ENCODE assay signal across 5 cellular contexts in genomic region chr6:31234101-31234500, GRCh38. TPM values are rescaled to one million over a fixed set of nuclear protein-coding genes. Genes with fewer than 3 reads are reported as not detected.
DNase-seq lines count a peak whose midpoint lies in the region; ATAC-seq, FAIRE-seq and TF ChIP-seq lines count a peak whose summit lies in the region.
"Not testable (repeated sequence)": the region's sequence is repeated elsewhere in the genome, so short reads cannot be mapped to it uniquely, and the experiment has no call there.

No MANE protein-coding gene starts in this region.

- not testable (repeated sequence) for TF ChIP-seq POLR2A in endothelial cell of umbilical vein (IDR thresholded peaks at IDR 0.05; ENCODE audit: low read depth, low read length)

- H3K4me1 Mint-ChIP-seq in GM23338, result peaks cover 12% of the 10 kb centered on the region
- not testable (repeated sequence) for H3K4me1 Mint-ChIP-seq in activated CD4-positive, alpha-beta T cell treated with anti-CD3 and anti-CD28 coated beads, Interleukin-2, amount 10 ng/mL, durations not matched to agents 24 days and 14 days

- not testable (repeated sequence) for H3K36me3 ChIP-seq in GM23338 (ENCODE audit: insufficient read depth); SK-N-MC (ENCODE audit: insufficient read depth, low read length); endothelial cell of umbilical vein (ENCODE audit: control insufficient read depth in 2 of 2, extremely low read depth in 1 of 2, insufficient read depth in 2 of 2, low read length in 2 of 2)

- H3K27me3 ChIP-seq in GM23338 (ENCODE audit: insufficient read depth), result not testable (repeated sequence)
- peaks cover 18 to 23% of the 10 kb centered on the region in 2 experiments for H3K27me3 ChIP-seq in endothelial cell of umbilical vein (ENCODE audit: control insufficient read depth in 2 of 2, insufficient read depth in 2 of 2, low read length in 2 of 2)

- not testable (repeated sequence) for ATAC-seq in GM23338

- CTCF ChIA-PET in endothelial cell of umbilical vein (lab: Charles Lee), result interaction anchor here (0.7 to 1.9 kb wide), 8 partner anchors 12 to 141 kb away, joined by 3 to 12 read pairs (median 6); no protein-coding TSS in a partner anchor

- H4K20me1 ChIP-seq in GM23338 (replicated peaks; ENCODE audit: insufficient read depth); endothelial cell of umbilical vein (replicated peaks; ENCODE audit: control insufficient read depth, extremely low read depth, insufficient read depth, low read length): not testable (repeated sequence)

- dilution Hi-C loops in endothelial cell of umbilical vein (cut with MboI; ENCODE audit: extremely low pct_ligation_motif_present, low sequenced_read_pairs), result not testable (repeated sequence)

- not testable (repeated sequence) for BruUV-seq in endothelial cell of umbilical vein (replicated peaks; lab: Mats Ljungman, UMichigan)

- not testable (repeated sequence) for H3K4me3 Mint-ChIP-seq in GM23338; activated CD4-positive, alpha-beta T cell treated with anti-CD3 and anti-CD28 coated beads, Interleukin-2, amount 10 ng/mL, durations not matched to agents 24 days and 14 days

- H3K27ac Mint-ChIP-seq in GM23338; activated CD4-positive, alpha-beta T cell treated with anti-CD3 and anti-CD28 coated beads, Interleukin-2, amount 10 ng/mL, durations not matched to agents 24 days and 14 days: not testable (repeated sequence)

- H3K27ac ChIP-seq in GM23338 (ENCODE audit: low read depth); endothelial cell of umbilical vein (ENCODE audit: insufficient read depth, low read depth, low read length): not testable (repeated sequence)
- H3K27ac ChIP-seq in SK-N-MC, result peak overlapping the region; percentile 27; the same call in 1 of the 2 replicates

- H3K36me3 Mint-ChIP-seq in GM23338 (ENCODE audit: low read depth); activated CD4-positive, alpha-beta T cell treated with anti-CD3 and anti-CD28 coated beads, Interleukin-2, amount 10 ng/mL, durations not matched to agents 24 days and 14 days (ENCODE audit: low read depth): not testable (repeated sequence)

- H3K4me3 ChIP-seq in GM23338; SK-N-MC; endothelial cell of umbilical vein (replicated peaks in 1 of 3; ENCODE audit: insufficient read depth in 1 of 3, low read depth in 1 of 3, low read length in 3 of 3): not testable (repeated sequence)

- H2AFZ ChIP-seq in GM23338, result peak overlapping the region; percentile 28; the same call in 1 of the 2 replicates
- not testable (repeated sequence) for H2AFZ ChIP-seq in endothelial cell of umbilical vein (ENCODE audit: low read depth, low read length)

- not testable (repeated sequence) for H3F3A ChIP-seq in GM23338 (replicated peaks; ENCODE audit: low read depth)

- not testable (repeated sequence) for DNase-seq in GM23338 (ENCODE audit: low spot score); SK-N-MC (ENCODE audit: low read depth, low spot score)
- DNase-seq in activated CD4-positive, alpha-beta T cell treated with anti-CD3 and anti-CD28 coated beads, Interleukin-2, amount 10 ng/mL, durations not matched to agents 24 days and 14 days, result peak; percentile 34
- DNase-seq in dermis microvascular lymphatic vessel endothelial cell (ENCODE audit: low read depth in 2 of 2) (peak; percentile 12 to 30), endothelial cell of umbilical vein (ENCODE audit: low read depth, low spot score) (peak; percentile 58)

- not testable (repeated sequence) for TF ChIP-seq CTCF in GM23338 (conservative IDR thresholded peaks at IDR 0.05; ENCODE audit: low read depth in 2 of 2); endothelial cell of umbilical vein (IDR thresholded peaks at IDR 0.05; ENCODE audit: extremely low read depth in 1 of 2, insufficient read depth in 1 of 2, low read depth in 1 of 2, low read length in 2 of 2)

- H3K9me2 ChIP-seq in GM23338 (ENCODE audit: insufficient read depth), result not testable (repeated sequence)

- H3K9me1 ChIP-seq in endothelial cell of umbilical vein (replicated peaks; ENCODE audit: control insufficient read depth, extremely low read depth, insufficient read depth, low read length), result not testable (repeated sequence)

- not testable (repeated sequence) for H3K27me3 Mint-ChIP-seq in GM23338 (ENCODE audit: insufficient read depth, low read depth, poor library complexity)
- peaks cover 48% of the 10 kb centered on the region for H3K27me3 Mint-ChIP-seq in activated CD4-positive, alpha-beta T cell treated with anti-CD3 and anti-CD28 coated beads, Interleukin-2, amount 10 ng/mL, durations not matched to agents 24 days and 14 days

- POLR2A ChIA-PET in endothelial cell of umbilical vein (lab: Charles Lee), result not testable (repeated sequence)

- H3K9ac ChIP-seq in SK-N-MC (ENCODE audit: insufficient read length); endothelial cell of umbilical vein (replicated peaks; ENCODE audit: extremely low read depth, insufficient read depth, low read length): not testable (repeated sequence)

- H3K9me3 ChIP-seq in SK-N-MC (ENCODE audit: low read depth, low read length); endothelial cell of umbilical vein (replicated peaks; ENCODE audit: control insufficient read depth, insufficient read depth, low read length): not testable (repeated sequence)

- not testable (repeated sequence) for H3K79me2 ChIP-seq in GM23338 (replicated peaks; ENCODE audit: insufficient read depth); endothelial cell of umbilical vein (ENCODE audit: control insufficient read depth, insufficient read depth, low read length)

- H3K4me1 ChIP-seq in GM23338 (ENCODE audit: insufficient read depth); endothelial cell of umbilical vein (ENCODE audit: control insufficient read depth, extremely low read depth, insufficient read depth, low read length): not testable (repeated sequence)

- not testable (repeated sequence) for H3K9me3 Mint-ChIP-seq in GM23338; activated CD4-positive, alpha-beta T cell treated with anti-CD3 and anti-CD28 coated beads, Interleukin-2, amount 10 ng/mL, durations not matched to agents 24 days and 14 days

- intact Hi-C loops in activated CD4-positive, alpha-beta T cell treated with anti-CD3 and anti-CD28 coated beads, Interleukin-2, amount 10 ng/mL, durations not matched to agents 24 days and 14 days (cut with micrococcal nuclease); endothelial cell of umbilical vein (cut with micrococcal nuclease): not testable (repeated sequence)

- H3K4me2 ChIP-seq in GM23338, result not testable (repeated sequence)
- peak overlapping the region; percentile 1 for H3K4me2 ChIP-seq in endothelial cell of umbilical vein (ENCODE audit: insufficient read depth, low read length)

- FAIRE-seq in endothelial cell of umbilical vein (lab: Jason Lieb, UNC), result peak; percentile 90

RNA-seq across cellular contexts. Expression of gene HLA-C, which starts 37.8 kb away (rescaled TPM):
- total RNA-seq in GM23338 (2014; rRNA removed; shearing (Covaris generic)), result 94.6 and 116 TPM in 2 replicates
- 73.1 and 76.9 TPM in 2 replicates for polyA plus RNA-seq in GM23338 (2016; fragmentation: Nextera tagmentation; extraction: Ambion mirVana)
- 857 and 893 TPM in 2 replicates for total RNA-seq in activated CD4-positive, alpha-beta T cell treated with anti-CD3 and anti-CD28 coated beads, Interleukin-2, amount 10 ng/mL, durations not matched to agents 24 days and 14 days
- 60.7 and 160 TPM in 2 replicates for total RNA-seq in dermis microvascular lymphatic vessel endothelial cell
- 102 and 109 TPM in 2 replicates for total RNA-seq in endothelial cell of umbilical vein
- polyA plus RNA-seq in endothelial cell of umbilical vein, result 287 and 345 TPM in 2 replicates
- 190 and 223 TPM in 2 replicates for polyA plus RNA-seq in endothelial cell of umbilical vein (2011; cell fraction: cytosol; rRNA removed)
- polyA plus RNA-seq in endothelial cell of umbilical vein (2011; cell fraction: nucleus; rRNA removed), result 132 and 144 TPM in 2 replicates
- polyA plus RNA-seq in endothelial cell of umbilical vein (2012), result 248 and 287 TPM in 2 replicates
- 101 and 117 TPM in 2 replicates for polyA minus RNA-seq in endothelial cell of umbilical vein
- polyA minus RNA-seq in endothelial cell of umbilical vein (2011; cell fraction: cytosol; rRNA and poly(A)+ RNA removed), result 61.2 TPM
- 22.2 and 36.9 TPM in 2 replicates for polyA minus RNA-seq in endothelial cell of umbilical vein (2011; cell fraction: nucleus; rRNA and poly(A)+ RNA removed)
